ENCODE assay signal across 18 cellular contexts in genomic region chr5:169335806-169336205, GRCh38. TPM values are rescaled to one million over a fixed set of nuclear protein-coding genes. Genes with fewer than 3 reads are reported as not detected.
DNase-seq lines count a peak whose midpoint lies in the region; ATAC-seq and TF ChIP-seq lines count a peak whose summit lies in the region.
"Had no signal": no experiment of that assay in that cellular context is flagged by ENCODE, and none has a peak within 500 bp of the region (broad histone marks: within the 10 kb centered on the region; RNA-seq: fewer than 3 reads in every experiment).

No MANE protein-coding gene starts in this region.

- intact Hi-C loops in mammary epithelial cell (cut with micrococcal nuclease): no loop called here
- intact Hi-C loops in MCF 10A (cut with micrococcal nuclease): no loop called here
- intact Hi-C loops in PC-3 (cut with micrococcal nuclease): no loop called here

- no peaks in the 10 kb centered on the region for H3K9me3 ChIP-seq in mammary epithelial cell (replicated peaks; ENCODE audit: insufficient read depth, low read length)
- no peaks in the 10 kb centered on the region for H3K9me3 ChIP-seq in PC-3 (ENCODE audit: low read length)
- H3K9me3 ChIP-seq: BLaER1 had no signal

- H3K27ac ChIP-seq in mammary epithelial cell (ENCODE audit: insufficient read depth, low read depth, low read length) (no peak overlapping the region), PC-3 (ENCODE audit: low read length) (no peak overlapping the region)
- H3K27ac ChIP-seq: 22Rv1, BLaER1 had no signal

- CTCF ChIA-PET in mammary epithelial cell (lab: Charles Lee; ENCODE audit: low non-redundant PET) (no interaction called here), MCF 10A (lab: Yijun Ruan, JAX) (interaction anchor here (0.9 kb wide), 1 partner anchor 53 kb away, joined by 4 read pairs; no protein-coding TSS in a partner anchor), PC-3 (lab: Charles Lee) (no interaction called here)

- TF ChIP-seq CTCF in mammary epithelial cell (conservative IDR thresholded peaks at IDR 0.05 in 1 of 2, IDR thresholded peaks at IDR 0.05 in 1 of 2; ENCODE audit: extremely low read depth in 1 of 2, insufficient read depth in 1 of 2, low read depth in 1 of 2, low read length in 2 of 2) (no peak), MCF 10A (IDR thresholded peaks at IDR 0.05; ENCODE audit: unreplicated experiment) (no peak), PC-3 (conservative IDR thresholded peaks at IDR 0.05; ENCODE audit: low read depth, low read length) (no peak), mesothelial cell of epicardium (IDR thresholded peaks at IDR 0.05; ENCODE audit: unreplicated experiment) (no peak)

- BruUV-seq in mammary epithelial cell (replicated peaks; lab: Mats Ljungman, UMichigan): no TSS peak
- BruUV-seq in MCF 10A (replicated peaks; lab: Mats Ljungman, UMichigan): no TSS peak
- BruUV-seq in PC-3 (replicated peaks; lab: Mats Ljungman, UMichigan): no TSS peak

- in situ Hi-C loops in mammary epithelial cell (cut with MboI; ENCODE audit: low sequenced_read_pairs in 2 of 2): no loop called here

- H3K27ac Mint-ChIP-seq in MCF 10A (ENCODE audit: low read depth, unreplicated experiment) (no peak overlapping the region), mesothelial cell of epicardium (no peak overlapping the region)
- H3K27ac Mint-ChIP-seq: CD4-positive, alpha-beta memory T cell; H9 had no signal

- H3K4me1 Mint-ChIP-seq in MCF 10A (ENCODE audit: insufficient read depth, unreplicated experiment) (no peaks in the 10 kb centered on the region), mesothelial cell of epicardium (peaks cover 5% of the 10 kb centered on the region)
- H3K4me1 Mint-ChIP-seq: CD14-positive monocyte; CD4-positive, alpha-beta memory T cell; H9 had no signal

- no peaks in the 10 kb centered on the region for H4K20me1 ChIP-seq in mammary epithelial cell (ENCODE audit: insufficient read depth, low read length)
- no peaks in the 10 kb centered on the region for H4K20me1 ChIP-seq in PC-3 (ENCODE audit: low read length)
- H4K20me1 ChIP-seq: BLaER1 had no signal

- dilution Hi-C loops in mammary epithelial cell (cut with HindIII; ENCODE audit: low sequenced_read_pairs): no loop called here

- POLR2A ChIA-PET in MCF 10A (lab: Yijun Ruan, JAX): no interaction called here
- POLR2A ChIA-PET in PC-3 (lab: Charles Lee; ENCODE audit: unreplicated experiment): no interaction called here

- H2AFZ ChIP-seq in mammary epithelial cell (ENCODE audit: low read depth, low read length) (peak overlapping the region; percentile 4), PC-3 (ENCODE audit: low read length) (no peak overlapping the region)

- H3K4me3 ChIP-seq in mammary epithelial cell (replicated peaks in 1 of 3; ENCODE audit: insufficient read depth in 1 of 3, low read depth in 2 of 3, low read length in 3 of 3) (no peak overlapping the region), PC-3 (ENCODE audit: low read length) (no peak overlapping the region)
- H3K4me3 ChIP-seq: BLaER1, GM12878 had no signal

- no peaks in the 10 kb centered on the region for H3K36me3 ChIP-seq in mammary epithelial cell (ENCODE audit: insufficient read depth, low read length)
- no peaks in the 10 kb centered on the region for H3K36me3 ChIP-seq in PC-3 (ENCODE audit: low read depth, low read length)
- H3K36me3 ChIP-seq: BLaER1 had no signal

- no peaks in the 10 kb centered on the region for H3K79me2 ChIP-seq in mammary epithelial cell (ENCODE audit: insufficient read depth, low read length)
- no peaks in the 10 kb centered on the region for H3K79me2 ChIP-seq in PC-3 (ENCODE audit: low read length)

- H3K4me1 ChIP-seq in mammary epithelial cell (ENCODE audit: insufficient read depth, low read length) (no peaks in the 10 kb centered on the region), PC-3 (ENCODE audit: insufficient read depth, low read length) (no peaks in the 10 kb centered on the region)
- H3K4me1 ChIP-seq: BLaER1 had no signal

- no peaks in the 10 kb centered on the region for H3K9me2 ChIP-seq in PC-3 (replicated peaks; ENCODE audit: low read length)

- no peaks in the 10 kb centered on the region for H3F3A ChIP-seq in PC-3 (ENCODE audit: low read length, unreplicated experiment)

- H3K9ac ChIP-seq in mammary epithelial cell (ENCODE audit: insufficient read depth, low read length): no peak overlapping the region
- no peak overlapping the region for H3K9ac ChIP-seq in PC-3 (ENCODE audit: low read length)
- H3K9ac ChIP-seq: BLaER1 had no signal

- H3K36me3 Mint-ChIP-seq in MCF 10A (ENCODE audit: insufficient read depth, unreplicated experiment) (peaks cover 5% of the 10 kb centered on the region), mesothelial cell of epicardium (no peaks in the 10 kb centered on the region)
- H3K36me3 Mint-ChIP-seq: CD14-positive monocyte; CD4-positive, alpha-beta memory T cell had no signal

- H3K4me3 Mint-ChIP-seq in MCF 10A (ENCODE audit: unreplicated experiment) (no peak overlapping the region), mesothelial cell of epicardium (no peak overlapping the region)
- H3K4me3 Mint-ChIP-seq: CD14-positive monocyte; CD4-positive, alpha-beta memory T cell; H9 had no signal

- no peak for DNase-seq in mammary epithelial cell
- DNase-seq in MCF 10A (ENCODE audit: unreplicated experiment): no peak
- peak; percentile 36 for DNase-seq in M059J (ENCODE audit: low read depth)
- DNase-seq in foreskin melanocyte: peak; percentile 2
- no peak for DNase-seq in PC-3
- no peak for DNase-seq in mesothelial cell of epicardium (ENCODE audit: low spot score in 2 of 2, unreplicated experiment in 2 of 2)
- DNase-seq in activated CD4-positive, alpha-beta T cell treated with anti-CD3 and anti-CD28 coated beads, Interleukin-2, amount 50 U/mL, for 4 hours: no peak
- DNase-seq: CD4-positive, alpha-beta memory T cell; DMS153; DMS79; GOT3; H9; KBM-7 had no signal

- no peak overlapping the region for H3K4me2 ChIP-seq in mammary epithelial cell (ENCODE audit: insufficient read depth, low read depth, low read length)
- no peak overlapping the region for H3K4me2 ChIP-seq in PC-3 (ENCODE audit: low read length)
- H3K4me2 ChIP-seq: BLaER1 had no signal

- no peaks in the 10 kb centered on the region for H3K27me3 Mint-ChIP-seq in MCF 10A (ENCODE audit: insufficient read depth, unreplicated experiment)
- H3K27me3 Mint-ChIP-seq in mesothelial cell of epicardium (ENCODE audit: low read depth): peaks cover 17% of the 10 kb centered on the region

- H3K9me3 Mint-ChIP-seq in MCF 10A (ENCODE audit: unreplicated experiment) (no peaks in the 10 kb centered on the region), mesothelial cell of epicardium (no peaks in the 10 kb centered on the region)
- H3K9me3 Mint-ChIP-seq: CD4-positive, alpha-beta memory T cell; H9 had no signal

- WGBS in mammary epithelial cell (ENCODE audit: low coverage, missing lambda C conversion rate): 88% methylated on average over 2 of the region's 2 CpGs

- H3K27me3 ChIP-seq in mammary epithelial cell (ENCODE audit: insufficient read depth, low read length) (no peaks in the 10 kb centered on the region), PC-3 (ENCODE audit: low read length) (peaks cover 36% of the 10 kb centered on the region; the same call in 1 of the 2 replicates)
- H3K27me3 ChIP-seq: BLaER1 had no signal

- ATAC-seq in PC-3: no peak
- ATAC-seq: GM12878 had no signal

RNA-seq across cellular contexts. Expression of gene SLIT3, which starts 34.9 kb away (rescaled TPM):
- total RNA-seq in mammary epithelial cell: 10 to 100 TPM; 14.7 to 25.1 TPM
- polyA plus RNA-seq in mammary epithelial cell: 21.7 TPM
- 40.2 TPM for polyA minus RNA-seq in mammary epithelial cell
- total RNA-seq in MCF 10A (2022): 0.34 and 0.89 TPM in 2 replicates
- total RNA-seq in M059J (2014; rRNA removed; shearing (Covaris generic)): 0.17 and 0.62 TPM in 2 replicates
- total RNA-seq in PC-3 (2014; rRNA removed): 0.35 and 0.44 TPM in 2 replicates
- 64.1 to 65.1 TPM (median 64.3 TPM) in 3 replicates for total RNA-seq in mesothelial cell of epicardium
- total RNA-seq: A673; CD4-positive, alpha-beta memory T cell had no signal
- polyA plus RNA-seq: CD14-positive monocyte; CD4-positive, alpha-beta memory T cell; GM12878 had no signal

Comparison
In these comparisons a context has a peak if more than half of its experiments do, and no peak if none do; other contexts are left out.
1. DNase-seq: peak in M059J (single experiment) and foreskin melanocyte (single experiment); none in mammary epithelial cell (single experiment), MCF 10A (single experiment), PC-3 (single experiment), mesothelial cell of epicardium (0 of 2) and activated CD4-positive, alpha-beta T cell treated with anti-CD3 and anti-CD28 coated beads, Interleukin-2, amount 50 U/mL, for 4 hours (0 of 2).